In the genomic region with DNA sequence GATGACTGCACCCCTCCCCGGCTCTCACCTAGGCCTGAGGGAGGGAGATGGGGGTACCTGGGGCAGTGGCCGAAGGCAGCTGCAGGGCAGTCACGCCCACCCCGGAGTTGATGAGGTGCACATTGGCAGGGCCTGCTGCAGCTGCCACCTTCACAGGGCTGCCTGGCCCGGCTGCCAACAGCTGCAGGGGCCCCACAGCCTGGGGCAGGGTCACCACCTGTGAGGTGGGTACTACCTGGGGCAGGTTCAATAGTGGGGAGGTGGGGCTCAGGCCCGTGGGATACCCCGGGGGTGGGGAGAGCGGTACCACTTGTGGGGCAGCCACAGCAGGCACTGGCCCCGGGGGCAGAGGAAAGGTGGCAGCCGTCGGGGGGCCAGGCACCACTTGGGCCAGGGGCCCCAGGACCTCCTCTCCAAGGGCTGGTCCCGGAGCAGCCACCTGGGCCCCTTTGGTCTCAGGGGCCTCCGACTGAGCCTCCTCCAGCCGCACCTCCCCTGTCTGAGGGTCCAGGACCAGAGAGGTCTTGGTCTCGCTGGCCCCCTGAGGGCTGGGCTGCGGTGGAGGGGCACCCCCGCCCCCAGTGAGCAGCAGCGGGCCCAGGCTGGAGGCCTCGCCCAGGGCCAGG, we compare ENCODE assay signal across 11 cellular contexts. TPM values are rescaled to one million over a fixed set of nuclear protein-coding genes. Genes with fewer than 3 reads are reported as not detected.
A peak's percentile ranks its signal among the peaks of the same experiment; 100 is the strongest.
DNase-seq lines count a peak whose midpoint lies in the region; ATAC-seq and TF ChIP-seq lines count a peak whose summit lies in the region.
"Had no signal": no experiment of that assay in that cellular context is flagged by ENCODE, and none has a peak within 500 bp of the region (broad histone marks: within the 10 kb centered on the region; RNA-seq: fewer than 3 reads in every experiment).

No MANE protein-coding gene starts in this region.

- H3K79me1 ChIP-seq in neuronal stem cell (ENCODE audit: low read depth, low read length): peaks cover 21% of the 10 kb centered on the region

- no peak overlapping the region for H2BK120ac ChIP-seq in neuronal stem cell (ENCODE audit: low read depth, low read length)

- peak overlapping the region; percentile 100 for H3K23ac ChIP-seq in neuronal stem cell (ENCODE audit: low read depth, low read length, poor library complexity)

- no peak overlapping the region for H2BK5ac ChIP-seq in neuronal stem cell (ENCODE audit: low read length)

- H3K27me3 Mint-ChIP-seq in activated CD4-positive, alpha-beta memory T cell treated with anti-CD3 and anti-CD28 coated beads for 36 hours: peaks cover 18% of the 10 kb centered on the region
- H3K27me3 Mint-ChIP-seq in activated T-helper 2 cell treated with anti-CD3 and anti-CD28 coated beads, Interferon-gamma antibody, Interleukin-2, Interleukin-4, amounts not matched to agents 10 μg/mL and 5 μg/mL and 100 μg/mL, durations not matched to agents 14 hours and 24 hours and 36 hours (ENCODE audit: low read depth): peaks cover 8% of the 10 kb centered on the region

- TF ChIP-seq CTCF in RWPE2 (IDR thresholded peaks at IDR 0.05; ENCODE audit: poor library complexity, severe bottlenecking): no peak
- TF ChIP-seq CTCF in fibroblast of lung (conservative IDR thresholded peaks at IDR 0.05 in 1 of 2, IDR thresholded peaks at IDR 0.05 in 1 of 2; ENCODE audit: low read depth in 1 of 2, low read length in 2 of 2): no peak

- peak overlapping the region; percentile 82 for H2AK5ac ChIP-seq in neuronal stem cell (ENCODE audit: low read depth, low read length)

- POLR2A ChIA-PET in activated CD4-positive, alpha-beta memory T cell treated with anti-CD3 and anti-CD28 coated beads for 36 hours (lab: Charles Lee): interaction anchor here (1.2 kb wide), 1 partner anchor 74 kb away, joined by 3 read pairs; a partner anchor contains a TSS

- H3K14ac ChIP-seq in neuronal stem cell (ENCODE audit: low read length): peak overlapping the region; percentile 94

- H2BK15ac ChIP-seq in neuronal stem cell (ENCODE audit: low read length): peak overlapping the region; percentile 14

- H3K27ac ChIP-seq in RWPE2 (ENCODE audit: poor library complexity, severe bottlenecking) (peak overlapping the region; percentile 86), fibroblast of lung (ENCODE audit: insufficient read depth, low read length) (peak overlapping the region; percentile 75), neuronal stem cell (replicated peaks; ENCODE audit: low read length) (no peak overlapping the region)

- H3K36me3 ChIP-seq in RWPE2 (ENCODE audit: low read depth) (no peaks in the 10 kb centered on the region), fibroblast of lung (ENCODE audit: control insufficient read depth, insufficient read depth, low read length) (peaks cover 7% of the 10 kb centered on the region), neuronal stem cell (replicated peaks in 1 of 2; ENCODE audit: control insufficient read depth in 2 of 2, insufficient read depth in 2 of 2, low read length in 2 of 2) (peaks cover 0 to 20% of the 10 kb centered on the region in 2 donors)

- peaks cover 10% of the 10 kb centered on the region for H3K4me1 Mint-ChIP-seq in activated CD4-positive, alpha-beta memory T cell treated with anti-CD3 and anti-CD28 coated beads for 36 hours (ENCODE audit: low read depth)
- peaks cover 8% of the 10 kb centered on the region for H3K4me1 Mint-ChIP-seq in activated T-helper 2 cell treated with anti-CD3 and anti-CD28 coated beads, Interferon-gamma antibody, Interleukin-2, Interleukin-4, amounts not matched to agents 10 μg/mL and 5 μg/mL and 100 μg/mL, durations not matched to agents 14 hours and 24 hours and 36 hours (ENCODE audit: low read depth)

- CTCF ChIA-PET in activated CD4-positive, alpha-beta memory T cell treated with anti-CD3 and anti-CD28 coated beads for 36 hours (lab: Charles Lee): interaction anchor here (1.0 to 6.5 kb wide), 2 partner anchors 34 to 49 kb away, joined by 3 to 121 read pairs; no protein-coding TSS in a partner anchor

- H3K9ac ChIP-seq in fibroblast of lung (ENCODE audit: insufficient read depth, low read length) (peak overlapping the region; percentile 79), neuronal stem cell (ENCODE audit: low read depth, low read length, poor library complexity) (peak overlapping the region; percentile 90)

- H2AFZ ChIP-seq in fibroblast of lung (ENCODE audit: low read length): no peak overlapping the region
- no peak overlapping the region for H2AFZ ChIP-seq in neuronal stem cell (ENCODE audit: low read length)

- H3K4me3 Mint-ChIP-seq in activated CD4-positive, alpha-beta memory T cell treated with anti-CD3 and anti-CD28 coated beads for 36 hours: no peak overlapping the region
- no peak overlapping the region for H3K4me3 Mint-ChIP-seq in activated T-helper 2 cell treated with anti-CD3 and anti-CD28 coated beads, Interferon-gamma antibody, Interleukin-2, Interleukin-4, amounts not matched to agents 10 μg/mL and 5 μg/mL and 100 μg/mL, durations not matched to agents 14 hours and 24 hours and 36 hours (ENCODE audit: low read depth)

- intact Hi-C loops in activated CD4-positive, alpha-beta memory T cell treated with anti-CD3 and anti-CD28 coated beads for 36 hours (cut with micrococcal nuclease): no loop called here
- intact Hi-C loops in activated T-helper 2 cell treated with anti-CD3 and anti-CD28 coated beads, Interferon-gamma antibody, Interleukin-2, Interleukin-4, amounts not matched to agents 10 μg/mL and 5 μg/mL and 100 μg/mL, durations not matched to agents 14 hours and 24 hours and 36 hours (cut with micrococcal nuclease): no loop called here

- no peak for ATAC-seq in RWPE2 (ENCODE audit: low read depth)
- ATAC-seq in HG02870 (IDR thresholded peaks at IDR 0.05; ENCODE audit: unreplicated experiment): no peak
- ATAC-seq: GM12878 had no signal

- peak overlapping the region; percentile 65 for H4K8ac ChIP-seq in neuronal stem cell (ENCODE audit: low read depth, low read length)

- WGBS in neuronal stem cell (ENCODE audit: extremely low coverage in 2 of 2, insufficient read length in 2 of 2, insufficient replicate concordance in 1 of 2), 2 donors: no CpG with 5 or more reads among the region's 19 CpGs

- peaks cover 3% of the 10 kb centered on the region for H3K36me3 Mint-ChIP-seq in activated CD4-positive, alpha-beta memory T cell treated with anti-CD3 and anti-CD28 coated beads for 36 hours
- no peaks in the 10 kb centered on the region for H3K36me3 Mint-ChIP-seq in activated T-helper 2 cell treated with anti-CD3 and anti-CD28 coated beads, Interferon-gamma antibody, Interleukin-2, Interleukin-4, amounts not matched to agents 10 μg/mL and 5 μg/mL and 100 μg/mL, durations not matched to agents 14 hours and 24 hours and 36 hours (ENCODE audit: low read depth)

- no peak overlapping the region for H3K27ac Mint-ChIP-seq in activated CD4-positive, alpha-beta memory T cell treated with anti-CD3 and anti-CD28 coated beads for 36 hours
- no peak overlapping the region for H3K27ac Mint-ChIP-seq in activated T-helper 2 cell treated with anti-CD3 and anti-CD28 coated beads, Interferon-gamma antibody, Interleukin-2, Interleukin-4, amounts not matched to agents 10 μg/mL and 5 μg/mL and 100 μg/mL, durations not matched to agents 14 hours and 24 hours and 36 hours

- H3K9me3 ChIP-seq in RWPE2 (ENCODE audit: severe bottlenecking) (no peaks in the 10 kb centered on the region), fibroblast of lung (ENCODE audit: control insufficient read depth, insufficient read depth, low read depth, low read length) (no peaks in the 10 kb centered on the region), neuronal stem cell (replicated peaks in 1 of 2; ENCODE audit: control insufficient read depth in 2 of 2, insufficient read depth in 1 of 2, low read depth in 1 of 2, low read length in 2 of 2) (no peaks in the 10 kb centered on the region)

- peak overlapping the region; percentile 84 for H2BK12ac ChIP-seq in neuronal stem cell (ENCODE audit: low read length)

- H3K4ac ChIP-seq in neuronal stem cell (ENCODE audit: low read length): peak overlapping the region; percentile 97

- peak overlapping the region; percentile 97 for H3K18ac ChIP-seq in neuronal stem cell (ENCODE audit: low read length)

- no peak overlapping the region for H4K91ac ChIP-seq in neuronal stem cell (ENCODE audit: low read depth, low read length, poor library complexity)

- peak overlapping the region; percentile 96 for H3K4me2 ChIP-seq in fibroblast of lung (ENCODE audit: extremely low read depth, insufficient read depth, low read length)
- peak overlapping the region; percentile 97 for H3K4me2 ChIP-seq in neuronal stem cell (ENCODE audit: insufficient read depth, low read length, poor library complexity, severe bottlenecking)

- H3K9me3 Mint-ChIP-seq in activated CD4-positive, alpha-beta memory T cell treated with anti-CD3 and anti-CD28 coated beads for 36 hours: no peaks in the 10 kb centered on the region
- H3K9me3 Mint-ChIP-seq in activated T-helper 2 cell treated with anti-CD3 and anti-CD28 coated beads, Interferon-gamma antibody, Interleukin-2, Interleukin-4, amounts not matched to agents 10 μg/mL and 5 μg/mL and 100 μg/mL, durations not matched to agents 14 hours and 24 hours and 36 hours: no peaks in the 10 kb centered on the region

- H3K4me3 ChIP-seq in RWPE2 (ENCODE audit: severe bottlenecking): peak overlapping the region; percentile 95
- peak overlapping the region in 3 of 4 experiments; percentile 76 to 81 (median 81) for H3K4me3 ChIP-seq in fibroblast of lung (replicated peaks in 1 of 4; ENCODE audit: control extremely low read depth in 1 of 4, insufficient read depth in 1 of 4, low read depth in 3 of 4, low read length in 4 of 4)
- H3K4me3 ChIP-seq in neuronal stem cell (ENCODE audit: low read length in 2 of 2): peak overlapping the region; percentile 42 to 97

- no peaks in the 10 kb centered on the region for H4K20me1 ChIP-seq in fibroblast of lung (ENCODE audit: control insufficient read depth, extremely low read depth, insufficient read depth, low read length)

- H3K79me2 ChIP-seq in fibroblast of lung (ENCODE audit: control insufficient read depth, insufficient read depth, low read length): peaks cover 4% of the 10 kb centered on the region

- DNase-seq in 8988T (peak; percentile 8), RWPE2 (ENCODE audit: low spot score) (no peak), fibroblast of lung (ENCODE audit: low read depth in 2 of 2) (no peak), neuronal stem cell (ENCODE audit: low spot score) (no peak), HUDEP-2 (lab: John Stamatoyannopoulos, UW; ENCODE audit: unreplicated experiment in 76 of 76) (no peak)
- no peak for DNase-seq in activated CD4-positive, alpha-beta memory T cell treated with anti-CD3 and anti-CD28 coated beads for 36 hours
- DNase-seq in activated T-helper 2 cell treated with anti-CD3 and anti-CD28 coated beads, Interferon-gamma antibody, Interleukin-2, Interleukin-4, amounts not matched to agents 10 μg/mL and 5 μg/mL and 100 μg/mL, durations not matched to agents 14 hours and 24 hours and 36 hours (ENCODE audit: low spot score): no peak

- H3K27me3 ChIP-seq in RWPE2 (ENCODE audit: insufficient read depth, poor library complexity, severe bottlenecking): no peaks in the 10 kb centered on the region
- H3K27me3 ChIP-seq in fibroblast of lung (ENCODE audit: control insufficient read depth, insufficient read depth, low read length): no peaks in the 10 kb centered on the region
- H3K27me3 ChIP-seq in neuronal stem cell (ENCODE audit: control insufficient read depth in 3 of 3, insufficient read depth in 3 of 3, low read depth in 1 of 3, low read length in 3 of 3): no peaks in the 10 kb centered on the region

- H3K4me1 ChIP-seq in RWPE2 (ENCODE audit: insufficient read depth, poor library complexity, severe bottlenecking) (no peaks in the 10 kb centered on the region), fibroblast of lung (ENCODE audit: control insufficient read depth, extremely low read depth, insufficient read depth, low read length) (peaks cover 24% of the 10 kb centered on the region), neuronal stem cell (ENCODE audit: control insufficient read depth in 2 of 2, insufficient read depth in 1 of 2, low read depth in 1 of 2, low read length in 2 of 2) (peaks cover 29 to 30% of the 10 kb centered on the region in 2 donors)

RNA-seq across cellular contexts. Expression of a gene that starts 2.6 kb away (rescaled TPM):
- total RNA-seq in fibroblast of lung: 10.7 and 11.6 TPM in 2 replicates
- polyA plus RNA-seq in fibroblast of lung: 3.4 and 3.7 TPM in 2 replicates
- polyA plus RNA-seq in fibroblast of lung (2012): 4.6 and 5.3 TPM in 2 replicates
- 14.8 and 17.8 TPM in 2 replicates for polyA minus RNA-seq in fibroblast of lung (ENCODE audit: low replicate concordance)
- 34.8 TPM for polyA plus RNA-seq in neuronal stem cell (2013, experiment 1 of 2)
- polyA plus RNA-seq in neuronal stem cell (2013, experiment 2 of 2): 34.5 TPM
- 1 to 10 TPM; 2.3 to 2.4 TPM for total RNA-seq in activated CD4-positive, alpha-beta memory T cell treated with anti-CD3 and anti-CD28 coated beads for 36 hours
- total RNA-seq in activated T-helper 2 cell treated with anti-CD3 and anti-CD28 coated beads, Interferon-gamma antibody, Interleukin-2, Interleukin-4, amounts not matched to agents 10 μg/mL and 5 μg/mL and 100 μg/mL, durations not matched to agents 14 hours and 24 hours and 36 hours: 4.8 and 5.7 TPM in 2 replicates

RNA-seq across cellular contexts. Expression of a gene that starts 15.9 kb away (rescaled TPM):
- total RNA-seq in fibroblast of lung: 44.9 and 115 TPM in 2 replicates
- 28.8 and 54.7 TPM in 2 replicates for polyA plus RNA-seq in fibroblast of lung
- 41.2 and 83.1 TPM in 2 replicates for polyA plus RNA-seq in fibroblast of lung (2012)
- polyA minus RNA-seq in fibroblast of lung (ENCODE audit: low replicate concordance): 28.0 and 56.4 TPM in 2 replicates
- 29.4 TPM for polyA plus RNA-seq in neuronal stem cell (2013, experiment 1 of 2)
- polyA plus RNA-seq in neuronal stem cell (2013, experiment 2 of 2): 28.6 TPM
- 10 to 100 TPM; 10.7 to 11.0 TPM for total RNA-seq in activated CD4-positive, alpha-beta memory T cell treated with anti-CD3 and anti-CD28 coated beads for 36 hours
- 22.0 and 23.4 TPM in 2 replicates for total RNA-seq in activated T-helper 2 cell treated with anti-CD3 and anti-CD28 coated beads, Interferon-gamma antibody, Interleukin-2, Interleukin-4, amounts not matched to agents 10 μg/mL and 5 μg/mL and 100 μg/mL, durations not matched to agents 14 hours and 24 hours and 36 hours

RNA-seq across cellular contexts. Expression of a gene that starts 26.2 kb away (rescaled TPM):
- total RNA-seq in fibroblast of lung: 24.4 and 33.5 TPM in 2 replicates
- polyA plus RNA-seq in fibroblast of lung: 18.1 and 18.7 TPM in 2 replicates
- polyA plus RNA-seq in fibroblast of lung (2012): 29.9 and 30.0 TPM in 2 replicates
- polyA minus RNA-seq in fibroblast of lung (ENCODE audit: low replicate concordance): 35.3 and 47.5 TPM in 2 replicates
- polyA plus RNA-seq in neuronal stem cell (2013, experiment 1 of 2): 36.3 TPM
- polyA plus RNA-seq in neuronal stem cell (2013, experiment 2 of 2): 35.8 TPM
- total RNA-seq in activated CD4-positive, alpha-beta memory T cell treated with anti-CD3 and anti-CD28 coated beads for 36 hours: 10 to 100 TPM; 43.1 to 45.8 TPM
- total RNA-seq in activated T-helper 2 cell treated with anti-CD3 and anti-CD28 coated beads, Interferon-gamma antibody, Interleukin-2, Interleukin-4, amounts not matched to agents 10 μg/mL and 5 μg/mL and 100 μg/mL, durations not matched to agents 14 hours and 24 hours and 36 hours: 44.7 and 45.6 TPM in 2 replicates

RNA-seq across cellular contexts. Expression of a gene that starts 33.2 kb away (rescaled TPM):
- not detected in 2 replicates for total RNA-seq in fibroblast of lung
- not detected in 2 replicates for polyA plus RNA-seq in fibroblast of lung
- not detected in 2 replicates for polyA plus RNA-seq in fibroblast of lung (2012)
- polyA minus RNA-seq in fibroblast of lung (ENCODE audit: low replicate concordance): not detected in 2 replicates
- 0.01 TPM for polyA plus RNA-seq in neuronal stem cell (2013, experiment 1 of 2)
- 0.03 TPM for polyA plus RNA-seq in neuronal stem cell (2013, experiment 2 of 2)
- total RNA-seq in activated CD4-positive, alpha-beta memory T cell treated with anti-CD3 and anti-CD28 coated beads for 36 hours: not detected
- total RNA-seq in activated T-helper 2 cell treated with anti-CD3 and anti-CD28 coated beads, Interferon-gamma antibody, Interleukin-2, Interleukin-4, amounts not matched to agents 10 μg/mL and 5 μg/mL and 100 μg/mL, durations not matched to agents 14 hours and 24 hours and 36 hours: not detected in 2 replicates
- total RNA-seq: dermis microvascular lymphatic vessel endothelial cell, mucosa of gallbladder had no signal

RNA-seq across cellular contexts. Expression of a gene that starts 35.7 kb away (rescaled TPM):
- 3.1 and 3.3 TPM in 2 replicates for total RNA-seq in fibroblast of lung
- 1.6 and 2.0 TPM in 2 replicates for polyA plus RNA-seq in fibroblast of lung
- 4.3 and 4.5 TPM in 2 replicates for polyA plus RNA-seq in fibroblast of lung (2012)
- 1.3 and 1.6 TPM in 2 replicates for polyA minus RNA-seq in fibroblast of lung (ENCODE audit: low replicate concordance)
- polyA plus RNA-seq in neuronal stem cell (2013, experiment 1 of 2): 16.9 TPM
- polyA plus RNA-seq in neuronal stem cell (2013, experiment 2 of 2): 17.4 TPM
- 10 to 100 TPM; 26.1 to 29.4 TPM for total RNA-seq in activated CD4-positive, alpha-beta memory T cell treated with anti-CD3 and anti-CD28 coated beads for 36 hours
- 34.4 and 38.9 TPM in 2 replicates for total RNA-seq in activated T-helper 2 cell treated with anti-CD3 and anti-CD28 coated beads, Interferon-gamma antibody, Interleukin-2, Interleukin-4, amounts not matched to agents 10 μg/mL and 5 μg/mL and 100 μg/mL, durations not matched to agents 14 hours and 24 hours and 36 hours
